ENCODE assay signal across 27 cellular contexts in genomic region chr1:225840713-225841112, GRCh38. TPM values are rescaled to one million over a fixed set of nuclear protein-coding genes. Genes with fewer than 3 reads are reported as not detected.
"Had no signal": no experiment of that assay in that cellular context is flagged by ENCODE, and none has a peak within 500 bp of the region (broad histone marks: within the 10 kb centered on the region; RNA-seq: fewer than 3 reads in every experiment).

No MANE protein-coding gene starts in this region.

- DNase-seq: activated CD4-positive, alpha-beta T cell treated with anti-CD3 and anti-CD28 coated beads, Interleukin-2, amount 50 U/mL, for 1 hour; activated CD8-positive, alpha-beta T cell treated with anti-CD3 and anti-CD28 coated beads, Interleukin-2, amount 10 ng/mL, durations not matched to agents 7 days and 5 days; activated naive CD4-positive, alpha-beta T cell treated with Interleukin-2 at 50 U/mL for 16 hours; colonic mucosa; heart right ventricle; immature natural killer cell; lower lobe of right lung; mesendoderm; naive B cell; small intestine; stimulated activated CD4-positive, alpha-beta T cell treated with anti-CD3 and anti-CD28 coated beads, Interleukin-2, amount 100 ng/mL, for 24 hours; stimulated activated naive B cell treated with anti-CD40 and anti-IgM and Interleukin-4, amounts not matched to agents 10 μg/mL and 1 μg/mL and 100 μg/mL, for 72 hours; SW 1271; upper lobe of left lung had no signal

- H3K4me3 Mint-ChIP-seq: activated CD8-positive, alpha-beta T cell treated with anti-CD3 and anti-CD28 coated beads, Interleukin-2, amount 10 ng/mL, durations not matched to agents 7 days and 5 days; immature natural killer cell; naive B cell; stimulated activated naive B cell treated with anti-CD40 and anti-IgM and Interleukin-4, amounts not matched to agents 10 μg/mL and 1 μg/mL and 100 μg/mL, for 72 hours had no signal

- H3K36me3 Mint-ChIP-seq: immature natural killer cell, naive B cell had no signal

- ATAC-seq: activated CD4-positive, CD25-positive, alpha-beta regulatory T cell treated with anti-CD3 and anti-CD28 coated beads, Interleukin-2, amount 50 U/mL, for 24 hours; activated CD8-positive, alpha-beta T cell treated with anti-CD3 and anti-CD28 coated beads, Interleukin-2, amount 10 ng/mL, durations not matched to agents 7 days and 5 days; heart right ventricle; left lobe of liver; lower lobe of right lung; sciatic nerve; stimulated activated naive B cell treated with anti-CD40 and anti-IgM and Interleukin-4, amounts not matched to agents 10 μg/mL and 1 μg/mL and 100 μg/mL, for 72 hours had no signal

- H3K36me3 ChIP-seq: breast epithelium, colonic mucosa had no signal

- H3K4me3 ChIP-seq: breast epithelium, colonic mucosa, heart right ventricle, lower lobe of right lung, SK-N-MC, thoracic aorta, upper lobe of left lung had no signal

- H3K9me3 Mint-ChIP-seq: activated T-helper 2 cell treated with anti-CD3 and anti-CD28 coated beads, Interferon-gamma antibody, Interleukin-2, Interleukin-4, amounts not matched to agents 10 μg/mL and 5 μg/mL and 100 μg/mL, durations not matched to agents 14 hours and 24 hours and 36 hours; immature natural killer cell; naive B cell; stimulated activated naive B cell treated with anti-CD40 and anti-IgM and Interleukin-4, amounts not matched to agents 10 μg/mL and 1 μg/mL and 100 μg/mL, for 72 hours had no signal

- H3K27ac ChIP-seq: breast epithelium, colonic mucosa, heart right ventricle, lower lobe of right lung, SK-N-MC, thoracic aorta, upper lobe of left lung, VCaP had no signal

- H3K27ac Mint-ChIP-seq: activated CD8-positive, alpha-beta T cell treated with anti-CD3 and anti-CD28 coated beads, Interleukin-2, amount 10 ng/mL, durations not matched to agents 7 days and 5 days; activated T-helper 2 cell treated with anti-CD3 and anti-CD28 coated beads, Interferon-gamma antibody, Interleukin-2, Interleukin-4, amounts not matched to agents 10 μg/mL and 5 μg/mL and 100 μg/mL, durations not matched to agents 14 hours and 24 hours and 36 hours had no signal

- H3K4me1 ChIP-seq: breast epithelium, colonic mucosa had no signal

- FAIRE-seq: small intestine had no signal

- H3K27me3 Mint-ChIP-seq: naive B cell; stimulated activated naive B cell treated with anti-CD40 and anti-IgM and Interleukin-4, amounts not matched to agents 10 μg/mL and 1 μg/mL and 100 μg/mL, for 72 hours had no signal

- H3K27me3 ChIP-seq: breast epithelium, colonic mucosa, heart right ventricle, upper lobe of left lung had no signal

- H3K9me3 ChIP-seq: breast epithelium, colonic mucosa, heart right ventricle, lower lobe of right lung, thoracic aorta, upper lobe of left lung had no signal

RNA-seq across cellular contexts. Expression of gene LEFTY1, which starts 48.2 kb away (rescaled TPM):
- total RNA-seq: activated CD8-positive, alpha-beta T cell treated with anti-CD3 and anti-CD28 coated beads, Interleukin-2, amount 10 ng/mL, durations not matched to agents 7 days and 5 days; activated T-helper 2 cell treated with anti-CD3 and anti-CD28 coated beads, Interferon-gamma antibody, Interleukin-2, Interleukin-4, amounts not matched to agents 10 μg/mL and 5 μg/mL and 100 μg/mL, durations not matched to agents 14 hours and 24 hours and 36 hours; epithelial cell of proximal tubule; fibroblast of villous mesenchyme; kidney epithelial cell; lower lobe of right lung; osteoblast; T-helper 2 cell treated with Interferon-gamma antibody and Interleukin-4, amounts not matched to agents 100 ng/mL and 5 ng/mL, for 36 hours; thoracic aorta had no signal
- polyA plus RNA-seq: immature natural killer cell had no signal
